ENCODE assay signal across 28 cellular contexts in the genomic region with DNA sequence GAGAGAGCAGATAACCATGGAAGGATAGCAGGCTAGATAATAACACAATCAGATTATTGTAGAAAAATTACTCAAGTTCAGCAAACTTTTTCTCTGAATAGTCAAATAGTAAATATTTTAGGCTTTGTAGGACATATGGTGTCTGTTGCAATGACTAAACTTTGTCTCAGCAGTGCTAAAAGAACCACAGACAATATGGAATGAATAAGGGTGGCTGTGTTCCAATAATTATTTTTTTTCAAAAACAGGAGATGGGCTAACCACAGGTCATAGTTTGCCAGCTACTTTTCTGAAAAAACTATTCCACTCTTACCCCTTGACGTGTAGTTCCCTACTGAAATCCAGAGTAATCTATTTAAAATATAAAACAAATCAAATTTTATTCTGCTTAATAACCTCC.
"Had no signal": no experiment of that assay in that cellular context is flagged by ENCODE, and none has a peak within 500 bp of the region (broad histone marks: within the 10 kb centered on the region; RNA-seq: fewer than 3 reads in every experiment).

No MANE protein-coding gene starts in this region.

- H3K4me1 ChIP-seq: Peyer's patch, SJCRH30 had no signal

- H3K27ac ChIP-seq: Peyer's patch, RWPE1, SJCRH30, WERI-Rb-1 had no signal

- H3K9ac ChIP-seq: SK-N-SH had no signal

- H3K27me3 ChIP-seq: Peyer's patch, SJCRH30 had no signal

- H3K4me3 ChIP-seq: Peyer's patch, SJCRH30 had no signal

- H3K36me3 ChIP-seq: Peyer's patch, SJCRH30, WERI-Rb-1 had no signal

- ATAC-seq: activated CD4-positive, alpha-beta T cell treated with anti-CD3 and anti-CD28 coated beads for 36 hours; activated T-helper 17 cell treated with anti-CD3 and anti-CD28 coated beads, Interleukin-2, amount 50 U/mL, for 72 hours had no signal

- DNase-seq: activated CD4-positive, alpha-beta memory T cell treated with anti-CD3 and anti-CD28 coated beads, Interleukin-2, amount 10 ng/mL, durations not matched to agents 7 days and 5 days; activated CD4-positive, alpha-beta T cell treated with anti-CD3 and anti-CD28 coated beads for 36 hours; activated CD4-positive, alpha-beta T cell treated with anti-CD3 and anti-CD28 coated beads, Interleukin-2, amount 50 U/mL, for 1 hour; activated gamma-delta T cell treated with Interleukin-2 at 50 U/mL for 16 hours; activated naive CD4-positive, alpha-beta T cell treated with anti-CD3 and anti-CD28 coated beads, Interleukin-2, amount 10 ng/mL, durations not matched to agents 7 days and 5 days; activated naive CD8-positive, alpha-beta T cell treated with anti-CD3 and anti-CD28 coated beads for 36 hours; activated T-cell treated with anti-CD3 and anti-CD28 coated beads for 4 hours; activated T-cell treated with anti-CD3 and anti-CD28 coated beads, Interleukin-2, amount 50 U/mL, for 48 hours; central memory CD4-positive, alpha-beta T cell; Kasumi-1; NCI-H1092; NCI-H1417; NCI-H2029; NCI-H2107; NCI-H2171 treated with DMSO at 0.1 percent for 48 hours; NCI-H345; NCI-H510A; NCI-H526 treated with DMSO at 0.1 percent for 48 hours; NK-92 treated with Interleukin-12 subunit alpha and Interleukin-12 subunit beta, amount 100 ng/mL, for 24 hours; OCI-M1; Peyer's patch; Right ventricle myocardium superior; SJCRH30; SK-N-SH; T-helper 1 cell; WERI-Rb-1 had no signal

- H3K9me2 ChIP-seq: SK-N-SH had no signal

- H3K9me3 ChIP-seq: Peyer's patch, SJCRH30 had no signal

- H3K4me2 ChIP-seq: SK-N-SH had no signal
